In genomic region chr16:3979518-3979917, GRCh38 we compare ENCODE assay signal across 1 cellular context.
TF ChIP-seq lines count a peak whose summit lies in the region.

No MANE protein-coding gene starts in this region.

TF ChIP-seq in IMR-90, 13 proteins besides CTCF, POLR2A, EP300 and RAD21:
- no peak for TF ChIP-seq NFE2L2 (IDR thresholded peaks at IDR 0.05; ENCODE audit: low read depth, low read length)
- TF ChIP-seq CEBPB (IDR thresholded peaks at IDR 0.05; ENCODE audit: low read depth, low read length), result no peak
- TF ChIP-seq FOS (IDR thresholded peaks at IDR 0.05; ENCODE audit: low read depth, low read length), result no peak
- no peak for TF ChIP-seq SMC3 (IDR thresholded peaks at IDR 0.05; ENCODE audit: low read depth, low read length)
- TF ChIP-seq, protein P1, sequence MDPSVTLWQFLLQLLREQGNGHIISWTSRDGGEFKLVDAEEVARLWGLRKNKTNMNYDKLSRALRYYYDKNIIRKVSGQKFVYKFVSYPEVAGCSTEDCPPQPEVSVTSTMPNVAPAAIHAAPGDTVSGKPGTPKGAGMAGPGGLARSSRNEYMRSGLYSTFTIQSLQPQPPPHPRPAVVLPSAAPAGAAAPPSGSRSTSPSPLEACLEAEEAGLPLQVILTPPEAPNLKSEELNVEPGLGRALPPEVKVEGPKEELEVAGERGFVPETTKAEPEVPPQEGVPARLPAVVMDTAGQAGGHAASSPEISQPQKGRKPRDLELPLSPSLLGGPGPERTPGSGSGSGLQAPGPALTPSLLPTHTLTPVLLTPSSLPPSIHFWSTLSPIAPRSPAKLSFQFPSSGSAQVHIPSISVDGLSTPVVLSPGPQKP (IDR thresholded peaks at IDR 0.05; ENCODE audit: borderline replicate concordance, low read depth, low read length), result no peak
- TF ChIP-seq RFX5 (IDR thresholded peaks at IDR 0.05; ENCODE audit: low read depth, low read length), result no peak
- no peak for TF ChIP-seq BHLHE40 (IDR thresholded peaks at IDR 0.05; ENCODE audit: low read depth, low read length)
- no peak for TF ChIP-seq MAFK (IDR thresholded peaks at IDR 0.05; ENCODE audit: low read depth, low read length)
- TF ChIP-seq MAZ (IDR thresholded peaks at IDR 0.05; ENCODE audit: borderline replicate concordance, low read depth, low read length), result no peak
- TF ChIP-seq, protein P2, sequence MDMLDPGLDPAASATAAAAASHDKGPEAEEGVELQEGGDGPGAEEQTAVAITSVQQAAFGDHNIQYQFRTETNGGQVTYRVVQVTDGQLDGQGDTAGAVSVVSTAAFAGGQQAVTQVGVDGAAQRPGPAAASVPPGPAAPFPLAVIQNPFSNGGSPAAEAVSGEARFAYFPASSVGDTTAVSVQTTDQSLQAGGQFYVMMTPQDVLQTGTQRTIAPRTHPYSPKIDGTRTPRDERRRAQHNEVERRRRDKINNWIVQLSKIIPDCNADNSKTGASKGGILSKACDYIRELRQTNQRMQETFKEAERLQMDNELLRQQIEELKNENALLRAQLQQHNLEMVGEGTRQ (IDR thresholded peaks at IDR 0.05; ENCODE audit: low read depth, low read length), result no peak
- TF ChIP-seq CHD1 (IDR thresholded peaks at IDR 0.05; ENCODE audit: low read depth, low read length), result no peak
- no peak for TF ChIP-seq RCOR1 (IDR thresholded peaks at IDR 0.05; ENCODE audit: insufficient replicate concordance, low read length)
- no peak for TF ChIP-seq MXI1 (IDR thresholded peaks at IDR 0.05; ENCODE audit: borderline replicate concordance, low read depth, low read length)
